Comparison of ENCODE assay signal across 11 cellular contexts in the genomic region with DNA sequence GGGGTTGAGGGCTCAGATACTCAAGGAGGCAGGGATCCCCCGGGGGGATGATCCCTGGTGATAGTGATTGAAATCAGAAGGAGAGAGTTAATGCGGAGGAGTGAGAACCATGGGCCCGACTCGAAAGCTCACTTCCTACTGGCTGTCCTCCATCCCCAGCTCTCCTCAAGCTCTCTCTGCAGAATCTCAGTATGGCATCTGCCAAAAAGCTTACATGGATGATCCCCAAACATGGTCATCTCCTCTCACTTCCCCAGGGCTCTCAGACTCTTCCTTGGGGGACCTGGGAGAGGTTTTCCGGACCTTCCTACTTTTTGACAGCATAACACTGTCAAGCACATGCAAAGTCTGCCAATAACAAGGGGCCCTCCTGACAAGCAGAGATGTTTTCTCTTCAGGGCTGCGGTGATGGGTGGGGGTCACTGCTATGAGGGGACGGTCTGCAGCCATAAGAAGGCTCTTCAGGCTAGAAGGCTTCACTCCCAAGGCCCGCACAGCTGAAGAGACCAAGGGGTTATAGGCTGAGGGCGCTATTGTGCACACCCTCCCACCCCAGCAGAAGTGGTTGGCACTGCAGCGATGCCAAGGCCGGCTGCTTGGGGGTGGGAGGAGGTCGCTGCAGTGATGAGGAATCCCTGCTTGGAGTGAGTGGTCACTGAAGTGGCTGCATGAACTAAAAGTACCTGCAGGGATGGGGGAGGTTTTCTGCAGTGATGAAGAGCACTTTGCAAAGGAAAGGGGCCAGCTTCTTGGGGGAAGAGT. TPM values are rescaled to one million over a fixed set of nuclear protein-coding genes. Genes with fewer than 3 reads are reported as not detected.
DNase-seq lines count a peak whose midpoint lies in the region; ATAC-seq, FAIRE-seq and TF ChIP-seq lines count a peak whose summit lies in the region.
"Had no signal": no experiment of that assay in that cellular context is flagged by ENCODE, and none has a peak within 500 bp of the region (broad histone marks: within the 10 kb centered on the region; RNA-seq: fewer than 3 reads in every experiment).

No MANE protein-coding gene starts in this region.

- BruUV-seq in HepG2 (replicated peaks; lab: Mats Ljungman, UMichigan): no TSS peak

- no peaks in the 10 kb centered on the region for H3K79me2 ChIP-seq in HepG2 (ENCODE audit: insufficient read depth, low read length)

- H3K36me3 ChIP-seq in HepG2 (replicated peaks in 1 of 2; ENCODE audit: control insufficient read depth in 1 of 2, insufficient read depth in 2 of 2, low read length in 2 of 2) (no peaks in the 10 kb centered on the region), right lobe of liver (no peaks in the 10 kb centered on the region), lower lobe of right lung (no peaks in the 10 kb centered on the region)
- H3K36me3 ChIP-seq: gastrocnemius medialis, neutrophil had no signal

- ATAC-seq in HepG2 (no peak), right lobe of liver (no peak), lower lobe of right lung (no peak), esophagus mucosa (no peak), HG03045 (IDR thresholded peaks at IDR 0.05; ENCODE audit: unreplicated experiment) (no peak)
- no peak for ATAC-seq in activated CD8-positive, alpha-beta T cell treated with anti-CD3 and anti-CD28 coated beads, Interleukin-2, amount 10 ng/mL, durations not matched to agents 7 days and 5 days

- TF ChIP-seq POLR2A in HepG2 (IDR thresholded peaks at IDR 0.05; ENCODE audit: insufficient read depth in 1 of 2, low read depth in 2 of 2, low read length in 2 of 2): no peak
- TF ChIP-seq POLR2A in right lobe of liver (IDR thresholded peaks at IDR 0.05): no peak

- peaks cover 50% of the 10 kb centered on the region for H3K27me3 Mint-ChIP-seq in activated CD8-positive, alpha-beta T cell treated with anti-CD3 and anti-CD28 coated beads, Interleukin-2, amount 10 ng/mL, durations not matched to agents 7 days and 5 days (ENCODE audit: low read depth)

- H3K9me3 ChIP-seq in HepG2 (ENCODE audit: low read length) (no peaks in the 10 kb centered on the region), right lobe of liver (no peaks in the 10 kb centered on the region), lower lobe of right lung (no peaks in the 10 kb centered on the region)
- H3K9me3 ChIP-seq: body of pancreas, gastrocnemius medialis, neutrophil had no signal

- no peak overlapping the region for H3K9ac ChIP-seq in HepG2 (ENCODE audit: insufficient read depth, low read depth, low read length)

- no peak for TF ChIP-seq RAD21 in HepG2 (CRISPR knock-in tag; IDR thresholded peaks at IDR 0.05)

- FAIRE-seq in HepG2 (lab: Jason Lieb, UNC): no peak

- DNase-seq in HepG2 (ENCODE audit: low spot score) (no peak), right lobe of liver (no peak), lower lobe of right lung (no peak), COLO668 (lab: John Stamatoyannopoulos, UW; ENCODE audit: unreplicated experiment) (no peak), RWPE1 (ENCODE audit: low spot score) (no peak)
- DNase-seq in activated CD8-positive, alpha-beta T cell treated with anti-CD3 and anti-CD28 coated beads, Interleukin-2, amount 10 ng/mL, durations not matched to agents 7 days and 5 days: no peak
- DNase-seq: gastrocnemius medialis had no signal

- no peaks in the 10 kb centered on the region for H3K36me3 Mint-ChIP-seq in activated CD8-positive, alpha-beta T cell treated with anti-CD3 and anti-CD28 coated beads, Interleukin-2, amount 10 ng/mL, durations not matched to agents 7 days and 5 days (ENCODE audit: low read depth)

- CTCF ChIA-PET in HepG2 (lab: Yijun Ruan, JAX; ENCODE audit: low intra/inter-chr PET ratio, low total read pairs) (interaction anchor here (1.2 to 2.1 kb wide), 4 partner anchors 13 to 22 kb away, joined by 3 to 13 read pairs (median 7); partner anchors contain the start of gene EEF1AKMT4), RWPE1 (lab: Yijun Ruan, JAX) (interaction anchor here (0.6 to 4.6 kb wide), 10 partner anchors 9 to 333 kb away, joined by 3 to 32 read pairs (median 5); partner anchors contain the start of genes ABCF3 and EEF1AKMT4)
- CTCF ChIA-PET in activated CD8-positive, alpha-beta T cell treated with anti-CD3 and anti-CD28 coated beads, Interleukin-2, amount 10 ng/mL, durations not matched to agents 7 days and 5 days (lab: Charles Lee): interaction anchor here (0.6 to 4.9 kb wide), 40 partner anchors 9 to 591 kb away, joined by 3 to 45 read pairs (median 5); partner anchors contain the start of genes ABCC5, ABCF3, ALG3 and AP2M1

- H3K4me1 ChIP-seq in HepG2 (ENCODE audit: insufficient read depth, low read length) (peaks cover 11% of the 10 kb centered on the region; the same call in 1 of the 2 replicates), right lobe of liver (peaks cover 0 to 18% (median 3%) of the 10 kb centered on the region in 4 donors), lower lobe of right lung (peaks cover 18% of the 10 kb centered on the region)

- no peaks in the 10 kb centered on the region for H3K9me3 Mint-ChIP-seq in activated CD8-positive, alpha-beta T cell treated with anti-CD3 and anti-CD28 coated beads, Interleukin-2, amount 10 ng/mL, durations not matched to agents 7 days and 5 days (ENCODE audit: insufficient read depth)

- no peak overlapping the region for H3K27ac Mint-ChIP-seq in activated CD8-positive, alpha-beta T cell treated with anti-CD3 and anti-CD28 coated beads, Interleukin-2, amount 10 ng/mL, durations not matched to agents 7 days and 5 days

- H3K4me2 ChIP-seq in HepG2 (ENCODE audit: low read depth, low read length): peak overlapping the region; percentile 98; the same call in 1 of the 2 replicates

- peak overlapping the region in 1 of 3 experiments; percentile 80; a peak in 1 of 6 replicates for H3K4me3 ChIP-seq in HepG2 (replicated peaks in 1 of 3; ENCODE audit: insufficient read depth in 1 of 3, low read depth in 2 of 3, low read length in 3 of 3)
- H3K4me3 ChIP-seq in right lobe of liver: no peak overlapping the region
- H3K4me3 ChIP-seq in lower lobe of right lung: peak overlapping the region; percentile 61

- H3K4me3 Mint-ChIP-seq in activated CD8-positive, alpha-beta T cell treated with anti-CD3 and anti-CD28 coated beads, Interleukin-2, amount 10 ng/mL, durations not matched to agents 7 days and 5 days: peak overlapping the region; percentile 37

- H3K27me3 ChIP-seq in HepG2 (ENCODE audit: control insufficient read depth in 1 of 2, insufficient read depth in 2 of 2, low read length in 2 of 2) (peaks cover 7 to 57% of the 10 kb centered on the region in 2 experiments; a peak in 4 of 5 replicates), right lobe of liver (peaks cover 0 to 24% of the 10 kb centered on the region in 2 donors), lower lobe of right lung (ENCODE audit: low read depth) (peaks cover 60% of the 10 kb centered on the region)
- H3K27me3 ChIP-seq: body of pancreas had no signal

- TF ChIP-seq CTCF in HepG2 (CRISPR knock-in tag; IDR thresholded peaks at IDR 0.05): no peak
- no peak for TF ChIP-seq CTCF in right lobe of liver (IDR thresholded peaks at IDR 0.05)
- TF ChIP-seq CTCF in lower lobe of right lung (IDR thresholded peaks at IDR 0.05): no peak
- TF ChIP-seq CTCF in RWPE1 (conservative IDR thresholded peaks at IDR 0.05; ENCODE audit: low read depth): no peak

- H3K27ac ChIP-seq in HepG2 (ENCODE audit: extremely low read length, insufficient read depth, low read length) (no peak overlapping the region), right lobe of liver (no peak overlapping the region), lower lobe of right lung (no peak overlapping the region), RWPE1 (no peak overlapping the region)
- H3K27ac ChIP-seq: body of pancreas, gastrocnemius medialis, neutrophil had no signal

- no peak for TF ChIP-seq EP300 in HepG2 (IDR thresholded peaks at IDR 0.05; ENCODE audit: low read depth in 2 of 2, low read length in 2 of 2)
- TF ChIP-seq EP300 in HepG2 (CRISPR knock-in tag; IDR thresholded peaks at IDR 0.05; ENCODE audit: borderline replicate concordance): no peak

- in situ Hi-C loops in HepG2 (cut with HindIII; ENCODE audit: extremely low pct_ligation_motif_present, low pct_unique_long_range_greater_than_20kb): no loop called here

- WGBS in HepG2 (ENCODE audit: low lambda C conversion rate): 30% methylated on average over 9 of the region's 12 CpGs
- WGBS in right lobe of liver (ENCODE audit: insufficient coverage, low coverage, low lambda C conversion rate, missing lambda C conversion rate): 63% methylated on average over 7 of the region's 12 CpGs

- H4K20me1 ChIP-seq in HepG2 (ENCODE audit: insufficient read depth, low read length): peaks cover 5% of the 10 kb centered on the region; the same call in 1 of the 2 replicates

- intact Hi-C loops in HepG2 (cut with micrococcal nuclease; ENCODE audit: unreplicated experiment) (loop anchor here (10.0 kb wide), 1 partner anchor 56 kb away; no protein-coding TSS in a partner anchor), right lobe of liver (cut with DNase I) (no loop called here), lower lobe of right lung (cut with DNase I) (no loop called here)

- H2AFZ ChIP-seq in HepG2 (ENCODE audit: low read length): no peak overlapping the region

- POLR2A ChIA-PET in HepG2 (lab: Yijun Ruan, JAX): interaction anchor here (1.2 to 2.1 kb wide), 4 partner anchors 12 to 93 kb away, joined by 3 to 7 read pairs (median 5); partner anchors contain the start of gene EIF2B5
- POLR2A ChIA-PET in activated CD8-positive, alpha-beta T cell treated with anti-CD3 and anti-CD28 coated beads, Interleukin-2, amount 10 ng/mL, durations not matched to agents 7 days and 5 days (lab: Charles Lee): interaction anchor here (0.9 kb wide), 1 partner anchor 11 kb away, joined by 3 read pairs; no protein-coding TSS in a partner anchor
- POLR2A ChIA-PET in RWPE1 (lab: Yijun Ruan, JAX; ENCODE audit: low non-redundant PET): no interaction called here

- peaks cover 9% of the 10 kb centered on the region for H3K4me1 Mint-ChIP-seq in activated CD8-positive, alpha-beta T cell treated with anti-CD3 and anti-CD28 coated beads, Interleukin-2, amount 10 ng/mL, durations not matched to agents 7 days and 5 days (ENCODE audit: low read depth)

RNA-seq across cellular contexts. Expression of gene VWA5B2, which starts 0.8 kb away (rescaled TPM):
- total RNA-seq in HepG2 (2016; rRNA removed; fragmentation: Illumina TruSeq; extraction: Trizol) (0.04 TPM in 1 of 2 replicates, not detected in the other), right lobe of liver (under 1 TPM in 3 of 6 experiments, not detected in 3; 0.21 to 0.59 (median 0.25) TPM), lower lobe of right lung (0.47 TPM), esophagus mucosa (not detected)
- not detected in 2 replicates for total RNA-seq in HepG2 (2016; cell fraction: cytosol; rRNA removed; fragmentation: Illumina TruSeq; extraction: Trizol; ENCODE audit: low read depth)
- 0.06 TPM in 1 of 2 replicates, not detected in the other for total RNA-seq in HepG2 (2016; cell fraction: insoluble cytoplasmic fraction; rRNA removed; fragmentation: Illumina TruSeq; extraction: Trizol)
- total RNA-seq in HepG2 (2016; cell fraction: membrane; rRNA removed; fragmentation: Illumina TruSeq; extraction: Trizol): not detected in 2 replicates
- 0.25 TPM in 1 of 2 replicates, not detected in the other for total RNA-seq in HepG2 (2016; cell fraction: nucleus; rRNA removed; fragmentation: Illumina TruSeq; extraction: Trizol)
- 0.03 and 0.04 TPM in 2 replicates for polyA plus RNA-seq in HepG2 (2011; rRNA removed)
- not detected in 2 replicates for polyA plus RNA-seq in HepG2 (2011; cell fraction: cytosol; rRNA removed)
- polyA plus RNA-seq in HepG2 (2011; cell fraction: nucleus; rRNA removed): 0.26 and 0.50 TPM in 2 replicates
- polyA plus RNA-seq in HepG2 (2012): 0.13 TPM in 1 of 2 replicates, not detected in the other
- polyA plus RNA-seq in HepG2 (2016; cell fraction: cytosol; fragmentation: Illumina TruSeq; extraction: Trizol; ENCODE audit: low read depth): not detected in 2 replicates
- polyA plus RNA-seq in HepG2 (2016; cell fraction: insoluble cytoplasmic fraction; fragmentation: Illumina TruSeq; extraction: Trizol; ENCODE audit: low read depth): 0.07 TPM in 1 of 2 replicates, not detected in the other
- not detected in 2 replicates for polyA plus RNA-seq in HepG2 (2016; cell fraction: membrane; fragmentation: Illumina TruSeq; extraction: Trizol; ENCODE audit: low read depth)
- polyA plus RNA-seq in HepG2 (2016; cell fraction: nucleus; fragmentation: Illumina TruSeq; extraction: Trizol; ENCODE audit: insufficient read depth, low read depth): 0.18 and 0.64 TPM in 2 replicates
- 0.48 and 0.87 TPM in 2 replicates for polyA minus RNA-seq in HepG2 (2011; rRNA and poly(A)+ RNA removed; ENCODE audit: low replicate concordance)
- polyA minus RNA-seq in HepG2 (2011; cell fraction: cytosol; rRNA and poly(A)+ RNA removed): not detected in 2 replicates
- not detected in 2 replicates for polyA minus RNA-seq in HepG2 (2011; cell fraction: nucleus; rRNA and poly(A)+ RNA removed)
- not detected for total RNA-seq in activated CD8-positive, alpha-beta T cell treated with anti-CD3 and anti-CD28 coated beads, Interleukin-2, amount 10 ng/mL, durations not matched to agents 7 days and 5 days
- total RNA-seq: gastrocnemius medialis had no signal

RNA-seq across cellular contexts. Expression of gene ALG3, which starts 20.2 kb away (rescaled TPM):
- total RNA-seq in HepG2 (2016; rRNA removed; fragmentation: Illumina TruSeq; extraction: Trizol) (28.8 and 46.6 TPM in 2 replicates), right lobe of liver (100 to 1,000 TPM in 2 of 6 experiments, 10 to 100 TPM in 4; 29.3 to 130 (median 35.5) TPM), lower lobe of right lung (30.1 TPM), esophagus mucosa (28.9 TPM)
- total RNA-seq in HepG2 (2016; cell fraction: cytosol; rRNA removed; fragmentation: Illumina TruSeq; extraction: Trizol; ENCODE audit: low read depth): 47.3 and 56.1 TPM in 2 replicates
- total RNA-seq in HepG2 (2016; cell fraction: insoluble cytoplasmic fraction; rRNA removed; fragmentation: Illumina TruSeq; extraction: Trizol): 27.8 and 43.4 TPM in 2 replicates
- total RNA-seq in HepG2 (2016; cell fraction: membrane; rRNA removed; fragmentation: Illumina TruSeq; extraction: Trizol): 51.4 and 62.8 TPM in 2 replicates
- 46.0 and 52.3 TPM in 2 replicates for total RNA-seq in HepG2 (2016; cell fraction: nucleus; rRNA removed; fragmentation: Illumina TruSeq; extraction: Trizol)
- 57.1 and 63.2 TPM in 2 replicates for polyA plus RNA-seq in HepG2 (2011; rRNA removed)
- polyA plus RNA-seq in HepG2 (2011; cell fraction: cytosol; rRNA removed): 74.6 and 81.8 TPM in 2 replicates
- 94.7 and 101 TPM in 2 replicates for polyA plus RNA-seq in HepG2 (2011; cell fraction: nucleus; rRNA removed)
- polyA plus RNA-seq in HepG2 (2012): 43.5 and 53.9 TPM in 2 replicates
- 72.7 and 85.7 TPM in 2 replicates for polyA plus RNA-seq in HepG2 (2016; cell fraction: cytosol; fragmentation: Illumina TruSeq; extraction: Trizol; ENCODE audit: low read depth)
- 39.8 and 50.9 TPM in 2 replicates for polyA plus RNA-seq in HepG2 (2016; cell fraction: insoluble cytoplasmic fraction; fragmentation: Illumina TruSeq; extraction: Trizol; ENCODE audit: low read depth)
- 95.5 and 96.4 TPM in 2 replicates for polyA plus RNA-seq in HepG2 (2016; cell fraction: membrane; fragmentation: Illumina TruSeq; extraction: Trizol; ENCODE audit: low read depth)
- polyA plus RNA-seq in HepG2 (2016; cell fraction: nucleus; fragmentation: Illumina TruSeq; extraction: Trizol; ENCODE audit: insufficient read depth, low read depth): 113 and 119 TPM in 2 replicates
- 275 and 712 TPM in 2 replicates for polyA minus RNA-seq in HepG2 (2011; rRNA and poly(A)+ RNA removed; ENCODE audit: low replicate concordance)
- polyA minus RNA-seq in HepG2 (2011; cell fraction: cytosol; rRNA and poly(A)+ RNA removed): 45.2 and 48.1 TPM in 2 replicates
- polyA minus RNA-seq in HepG2 (2011; cell fraction: nucleus; rRNA and poly(A)+ RNA removed): 80.9 and 81.0 TPM in 2 replicates
- 10 to 100 TPM; 38.1 to 43.8 TPM for total RNA-seq in activated CD8-positive, alpha-beta T cell treated with anti-CD3 and anti-CD28 coated beads, Interleukin-2, amount 10 ng/mL, durations not matched to agents 7 days and 5 days

RNA-seq across cellular contexts. Expression of gene EEF1AKMT4, which starts 20.9 kb away (rescaled TPM):
- total RNA-seq in HepG2 (2016; rRNA removed; fragmentation: Illumina TruSeq; extraction: Trizol): 13.1 and 16.4 TPM in 2 replicates
- 3.9 and 4.5 TPM in 2 replicates for total RNA-seq in HepG2 (2016; cell fraction: cytosol; rRNA removed; fragmentation: Illumina TruSeq; extraction: Trizol; ENCODE audit: low read depth)
- total RNA-seq in HepG2 (2016; cell fraction: insoluble cytoplasmic fraction; rRNA removed; fragmentation: Illumina TruSeq; extraction: Trizol): 14.7 and 16.4 TPM in 2 replicates
- total RNA-seq in HepG2 (2016; cell fraction: membrane; rRNA removed; fragmentation: Illumina TruSeq; extraction: Trizol): 7.3 and 8.6 TPM in 2 replicates
- 6.3 and 6.6 TPM in 2 replicates for total RNA-seq in HepG2 (2016; cell fraction: nucleus; rRNA removed; fragmentation: Illumina TruSeq; extraction: Trizol)
- polyA plus RNA-seq in HepG2 (2011; rRNA removed): 14.6 and 15.8 TPM in 2 replicates
- polyA plus RNA-seq in HepG2 (2011; cell fraction: cytosol; rRNA removed): 21.1 and 28.9 TPM in 2 replicates
- 9.1 and 9.2 TPM in 2 replicates for polyA plus RNA-seq in HepG2 (2011; cell fraction: nucleus; rRNA removed)
- 6.5 and 12.4 TPM in 2 replicates for polyA plus RNA-seq in HepG2 (2012)
- 4.8 and 4.9 TPM in 2 replicates for polyA plus RNA-seq in HepG2 (2016; cell fraction: cytosol; fragmentation: Illumina TruSeq; extraction: Trizol; ENCODE audit: low read depth)
- 17.4 and 17.7 TPM in 2 replicates for polyA plus RNA-seq in HepG2 (2016; cell fraction: insoluble cytoplasmic fraction; fragmentation: Illumina TruSeq; extraction: Trizol; ENCODE audit: low read depth)
- polyA plus RNA-seq in HepG2 (2016; cell fraction: membrane; fragmentation: Illumina TruSeq; extraction: Trizol; ENCODE audit: low read depth): 7.4 and 7.6 TPM in 2 replicates
- 6.9 and 8.1 TPM in 2 replicates for polyA plus RNA-seq in HepG2 (2016; cell fraction: nucleus; fragmentation: Illumina TruSeq; extraction: Trizol; ENCODE audit: insufficient read depth, low read depth)
- polyA minus RNA-seq in HepG2 (2011; rRNA and poly(A)+ RNA removed; ENCODE audit: low replicate concordance): 33.3 and 107 TPM in 2 replicates
- 4.6 and 4.7 TPM in 2 replicates for polyA minus RNA-seq in HepG2 (2011; cell fraction: cytosol; rRNA and poly(A)+ RNA removed)
- 7.3 and 9.4 TPM in 2 replicates for polyA minus RNA-seq in HepG2 (2011; cell fraction: nucleus; rRNA and poly(A)+ RNA removed)
- 10 to 100 TPM in 2 of 6 experiments, 1 to 10 TPM in 4; 4.9 to 19.4 (median 7.1) TPM for total RNA-seq in right lobe of liver
- total RNA-seq in activated CD8-positive, alpha-beta T cell treated with anti-CD3 and anti-CD28 coated beads, Interleukin-2, amount 10 ng/mL, durations not matched to agents 7 days and 5 days: 1 to 10 TPM; 4.5 to 4.7 TPM
- 2.6 TPM for total RNA-seq in lower lobe of right lung
- 7.1 TPM for total RNA-seq in esophagus mucosa

RNA-seq across cellular contexts. Expression of gene CAMK2N2, which starts 32.8 kb away (rescaled TPM):
- total RNA-seq in HepG2 (2016; rRNA removed; fragmentation: Illumina TruSeq; extraction: Trizol) (0.27 TPM in 1 of 2 replicates, not detected in the other), right lobe of liver (under 1 TPM in 3 of 6 experiments, not detected in 3; 0.21 to 0.42 (median 0.24) TPM), lower lobe of right lung (not detected), esophagus mucosa (0.24 TPM)
- total RNA-seq in HepG2 (2016; cell fraction: cytosol; rRNA removed; fragmentation: Illumina TruSeq; extraction: Trizol; ENCODE audit: low read depth): not detected in 2 replicates
- total RNA-seq in HepG2 (2016; cell fraction: insoluble cytoplasmic fraction; rRNA removed; fragmentation: Illumina TruSeq; extraction: Trizol): 0.09 and 0.27 TPM in 2 replicates
- 0.34 and 0.72 TPM in 2 replicates for total RNA-seq in HepG2 (2016; cell fraction: membrane; rRNA removed; fragmentation: Illumina TruSeq; extraction: Trizol)
- total RNA-seq in HepG2 (2016; cell fraction: nucleus; rRNA removed; fragmentation: Illumina TruSeq; extraction: Trizol): not detected in 2 replicates
- 0.04 and 0.12 TPM in 2 replicates for polyA plus RNA-seq in HepG2 (2011; rRNA removed)
- polyA plus RNA-seq in HepG2 (2011; cell fraction: cytosol; rRNA removed): 0.07 and 0.08 TPM in 2 replicates
- 0.09 and 0.16 TPM in 2 replicates for polyA plus RNA-seq in HepG2 (2011; cell fraction: nucleus; rRNA removed)
- polyA plus RNA-seq in HepG2 (2012): not detected in 2 replicates
- polyA plus RNA-seq in HepG2 (2016; cell fraction: cytosol; fragmentation: Illumina TruSeq; extraction: Trizol; ENCODE audit: low read depth): 0.95 and 1.1 TPM in 2 replicates
- not detected in 2 replicates for polyA plus RNA-seq in HepG2 (2016; cell fraction: insoluble cytoplasmic fraction; fragmentation: Illumina TruSeq; extraction: Trizol; ENCODE audit: low read depth)
- 1.00 and 1.2 TPM in 2 replicates for polyA plus RNA-seq in HepG2 (2016; cell fraction: membrane; fragmentation: Illumina TruSeq; extraction: Trizol; ENCODE audit: low read depth)
- polyA plus RNA-seq in HepG2 (2016; cell fraction: nucleus; fragmentation: Illumina TruSeq; extraction: Trizol; ENCODE audit: insufficient read depth, low read depth): 0.46 and 0.47 TPM in 2 replicates
- 7.5 TPM in 1 of 2 replicates, not detected in the other for polyA minus RNA-seq in HepG2 (2011; rRNA and poly(A)+ RNA removed; ENCODE audit: low replicate concordance)
- polyA minus RNA-seq in HepG2 (2011; cell fraction: cytosol; rRNA and poly(A)+ RNA removed): 0.44 TPM in 1 of 2 replicates, not detected in the other
- not detected in 2 replicates for polyA minus RNA-seq in HepG2 (2011; cell fraction: nucleus; rRNA and poly(A)+ RNA removed)
- total RNA-seq in activated CD8-positive, alpha-beta T cell treated with anti-CD3 and anti-CD28 coated beads, Interleukin-2, amount 10 ng/mL, durations not matched to agents 7 days and 5 days: not detected
- total RNA-seq: gastrocnemius medialis had no signal

RNA-seq across cellular contexts. Expression of gene ABCF3, which starts 42.6 kb away (rescaled TPM):
- total RNA-seq in HepG2 (2016; rRNA removed; fragmentation: Illumina TruSeq; extraction: Trizol) (32.7 and 38.8 TPM in 2 replicates), right lobe of liver (10 to 100 TPM; 33.7 to 40.6 (median 38.5) TPM), lower lobe of right lung (60.7 TPM), esophagus mucosa (45.3 TPM)
- 7.0 and 8.6 TPM in 2 replicates for total RNA-seq in HepG2 (2016; cell fraction: cytosol; rRNA removed; fragmentation: Illumina TruSeq; extraction: Trizol; ENCODE audit: low read depth)
- total RNA-seq in HepG2 (2016; cell fraction: insoluble cytoplasmic fraction; rRNA removed; fragmentation: Illumina TruSeq; extraction: Trizol): 30.5 and 38.2 TPM in 2 replicates
- total RNA-seq in HepG2 (2016; cell fraction: membrane; rRNA removed; fragmentation: Illumina TruSeq; extraction: Trizol): 9.7 and 13.0 TPM in 2 replicates
- 31.0 and 40.0 TPM in 2 replicates for total RNA-seq in HepG2 (2016; cell fraction: nucleus; rRNA removed; fragmentation: Illumina TruSeq; extraction: Trizol)
- polyA plus RNA-seq in HepG2 (2011; rRNA removed): 46.5 and 48.2 TPM in 2 replicates
- 30.2 and 39.9 TPM in 2 replicates for polyA plus RNA-seq in HepG2 (2011; cell fraction: cytosol; rRNA removed)
- polyA plus RNA-seq in HepG2 (2011; cell fraction: nucleus; rRNA removed): 164 and 188 TPM in 2 replicates
- polyA plus RNA-seq in HepG2 (2012): 28.3 and 31.4 TPM in 2 replicates
- 4.3 TPM in 2 replicates for polyA plus RNA-seq in HepG2 (2016; cell fraction: cytosol; fragmentation: Illumina TruSeq; extraction: Trizol; ENCODE audit: low read depth)
- 30.4 and 34.2 TPM in 2 replicates for polyA plus RNA-seq in HepG2 (2016; cell fraction: insoluble cytoplasmic fraction; fragmentation: Illumina TruSeq; extraction: Trizol; ENCODE audit: low read depth)
- 5.7 and 8.3 TPM in 2 replicates for polyA plus RNA-seq in HepG2 (2016; cell fraction: membrane; fragmentation: Illumina TruSeq; extraction: Trizol; ENCODE audit: low read depth)
- 92.9 and 103 TPM in 2 replicates for polyA plus RNA-seq in HepG2 (2016; cell fraction: nucleus; fragmentation: Illumina TruSeq; extraction: Trizol; ENCODE audit: insufficient read depth, low read depth)
- 79.8 and 202 TPM in 2 replicates for polyA minus RNA-seq in HepG2 (2011; rRNA and poly(A)+ RNA removed; ENCODE audit: low replicate concordance)
- 25.1 and 28.6 TPM in 2 replicates for polyA minus RNA-seq in HepG2 (2011; cell fraction: cytosol; rRNA and poly(A)+ RNA removed)
- 71.1 and 80.3 TPM in 2 replicates for polyA minus RNA-seq in HepG2 (2011; cell fraction: nucleus; rRNA and poly(A)+ RNA removed)
- 10 to 100 TPM; 56.6 to 57.8 TPM for total RNA-seq in activated CD8-positive, alpha-beta T cell treated with anti-CD3 and anti-CD28 coated beads, Interleukin-2, amount 10 ng/mL, durations not matched to agents 7 days and 5 days
